In the genomic region with DNA sequence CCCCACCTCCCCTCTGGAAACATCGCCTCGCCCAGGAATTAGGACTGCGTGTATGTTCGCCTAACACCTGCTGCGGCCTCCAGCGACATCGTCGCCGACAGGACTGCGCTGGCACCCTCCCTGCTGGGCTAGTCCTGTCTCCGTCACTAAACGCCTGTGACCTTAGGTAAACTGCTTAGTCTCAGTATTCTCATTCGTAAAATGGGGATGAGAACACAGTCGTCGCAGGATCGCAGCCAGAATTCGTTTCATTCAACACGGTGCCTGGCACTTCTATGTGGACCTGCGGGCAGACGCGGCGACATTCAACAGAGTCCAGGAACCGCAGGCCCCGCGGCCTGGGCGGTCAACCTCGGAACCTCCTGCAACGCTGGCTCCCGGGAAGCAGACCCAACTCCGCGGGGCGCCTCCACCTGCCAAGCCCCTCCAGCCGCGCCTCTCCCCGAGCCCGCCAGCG, we compare ENCODE assay signal across 8 cellular contexts. TPM values are rescaled to one million over a fixed set of nuclear protein-coding genes. Genes with fewer than 3 reads are reported as not detected.
DNase-seq lines count a peak whose midpoint lies in the region; ATAC-seq lines count a peak whose summit lies in the region.

No MANE protein-coding gene starts in this region.

- H3K4me1 Mint-ChIP-seq in T-helper 17 cell: peaks cover 20% of the 10 kb centered on the region
- H3K4me1 Mint-ChIP-seq in effector memory CD8-positive, alpha-beta T cell (ENCODE audit: low read depth in 2 of 2): peaks cover 14% of the 10 kb centered on the region in 2 donors
- H3K4me1 Mint-ChIP-seq in stimulated activated naive B cell treated with anti-CD40 and anti-IgM and Interleukin-4, amounts not matched to agents 10 μg/mL and 1 μg/mL and 100 μg/mL, for 72 hours: peaks cover 9 to 24% of the 10 kb centered on the region in 2 donors

- peak; percentile 9 for ATAC-seq in HG02973 (IDR thresholded peaks at IDR 0.05; ENCODE audit: unreplicated experiment)
- ATAC-seq in T-helper 17 cell: peak; percentile 2
- peak; percentile 3 for ATAC-seq in effector memory CD8-positive, alpha-beta T cell (replicated peaks)
- ATAC-seq in stimulated activated naive B cell treated with anti-CD40 and anti-IgM and Interleukin-4, amounts not matched to agents 10 μg/mL and 1 μg/mL and 100 μg/mL, for 72 hours (replicated peaks): peak; percentile 37 to 38

- H3K9me3 ChIP-seq in T-helper 17 cell (ENCODE audit: control insufficient read depth, low read length, poor library complexity, severe bottlenecking): no peaks in the 10 kb centered on the region

- H3K4me3 Mint-ChIP-seq in T-helper 17 cell: peak overlapping the region; percentile 88
- peak overlapping the region; percentile 81 to 90 for H3K4me3 Mint-ChIP-seq in effector memory CD8-positive, alpha-beta T cell
- H3K4me3 Mint-ChIP-seq in stimulated activated naive B cell treated with anti-CD40 and anti-IgM and Interleukin-4, amounts not matched to agents 10 μg/mL and 1 μg/mL and 100 μg/mL, for 72 hours: peak overlapping the region; percentile 82 to 86

- H3K9me3 Mint-ChIP-seq in effector memory CD8-positive, alpha-beta T cell: no peaks in the 10 kb centered on the region
- H3K9me3 Mint-ChIP-seq in stimulated activated naive B cell treated with anti-CD40 and anti-IgM and Interleukin-4, amounts not matched to agents 10 μg/mL and 1 μg/mL and 100 μg/mL, for 72 hours: peaks cover 0 to under 1% of the 10 kb centered on the region in 2 donors

- no peaks in the 10 kb centered on the region for H3K27me3 Mint-ChIP-seq in T-helper 17 cell
- peaks cover 8 to 12% of the 10 kb centered on the region in 2 donors for H3K27me3 Mint-ChIP-seq in effector memory CD8-positive, alpha-beta T cell
- H3K27me3 Mint-ChIP-seq in stimulated activated naive B cell treated with anti-CD40 and anti-IgM and Interleukin-4, amounts not matched to agents 10 μg/mL and 1 μg/mL and 100 μg/mL, for 72 hours: peaks cover 3 to 14% of the 10 kb centered on the region in 2 donors

- H3K36me3 Mint-ChIP-seq in T-helper 17 cell (ENCODE audit: low read depth): no peaks in the 10 kb centered on the region
- peaks cover 8% of the 10 kb centered on the region for H3K36me3 Mint-ChIP-seq in effector memory CD8-positive, alpha-beta T cell (ENCODE audit: insufficient read depth)
- no peaks in the 10 kb centered on the region for H3K36me3 Mint-ChIP-seq in stimulated activated naive B cell treated with anti-CD40 and anti-IgM and Interleukin-4, amounts not matched to agents 10 μg/mL and 1 μg/mL and 100 μg/mL, for 72 hours

- H3K27ac Mint-ChIP-seq in T-helper 17 cell: peak overlapping the region; percentile 75
- H3K27ac Mint-ChIP-seq in effector memory CD8-positive, alpha-beta T cell: peak overlapping the region; percentile 41 to 60
- H3K27ac Mint-ChIP-seq in stimulated activated naive B cell treated with anti-CD40 and anti-IgM and Interleukin-4, amounts not matched to agents 10 μg/mL and 1 μg/mL and 100 μg/mL, for 72 hours: peak overlapping the region; percentile 56

- peak; percentile 3 for DNase-seq in NCI-H1694 treated with DMSO at 0.1 percent for 48 hours (lab: John Stamatoyannopoulos, UW)
- DNase-seq in NCI-H1694 (lab: John Stamatoyannopoulos, UW): no peak
- DNase-seq in T-helper 17 cell: no peak
- DNase-seq in effector memory CD8-positive, alpha-beta T cell: peak in 1 of 3 experiments; percentile 2
- peak; percentile 57 for DNase-seq in medulla oblongata (ENCODE audit: extremely low spot score)
- no peak for DNase-seq in stimulated activated naive B cell treated with anti-CD40 and anti-IgM and Interleukin-4, amounts not matched to agents 10 μg/mL and 1 μg/mL and 100 μg/mL, for 72 hours
- DNase-seq in NCI-H2196 treated with DMSO at 0.1 percent for 48 hours (lab: John Stamatoyannopoulos, UW; ENCODE audit: unreplicated experiment): no peak

RNA-seq across cellular contexts. Expression of a gene that starts 0.5 kb away (rescaled TPM):
- 10 to 100 TPM; 17.1 to 18.1 TPM for total RNA-seq in T-helper 17 cell

RNA-seq across cellular contexts. Expression of a gene that starts 41.8 kb away (rescaled TPM):
- total RNA-seq in T-helper 17 cell: 1 to 10 TPM; 7.0 to 9.3 TPM

Comparison
In these comparisons a context has a peak if more than half of its experiments do, and no peak if none do; other contexts are left out.
1. DNase-seq: peak in NCI-H1694 treated with DMSO at 0.1 percent for 48 hours (single experiment) and medulla oblongata (single experiment); none in NCI-H1694 (single experiment), T-helper 17 cell (0 of 3), stimulated activated naive B cell treated with anti-CD40 and anti-IgM and Interleukin-4, amounts not matched to agents 10 μg/mL and 1 μg/mL and 100 μg/mL, for 72 hours (single experiment) and NCI-H2196 treated with DMSO at 0.1 percent for 48 hours (single experiment).
2. Peak in every context shown above with its lines, with median percentiles within 50 percentile points of each other: ATAC-seq, H3K27ac Mint-ChIP-seq and H3K4me3 Mint-ChIP-seq.